29 cellular contexts compared by ENCODE assay signal in the genomic region with DNA sequence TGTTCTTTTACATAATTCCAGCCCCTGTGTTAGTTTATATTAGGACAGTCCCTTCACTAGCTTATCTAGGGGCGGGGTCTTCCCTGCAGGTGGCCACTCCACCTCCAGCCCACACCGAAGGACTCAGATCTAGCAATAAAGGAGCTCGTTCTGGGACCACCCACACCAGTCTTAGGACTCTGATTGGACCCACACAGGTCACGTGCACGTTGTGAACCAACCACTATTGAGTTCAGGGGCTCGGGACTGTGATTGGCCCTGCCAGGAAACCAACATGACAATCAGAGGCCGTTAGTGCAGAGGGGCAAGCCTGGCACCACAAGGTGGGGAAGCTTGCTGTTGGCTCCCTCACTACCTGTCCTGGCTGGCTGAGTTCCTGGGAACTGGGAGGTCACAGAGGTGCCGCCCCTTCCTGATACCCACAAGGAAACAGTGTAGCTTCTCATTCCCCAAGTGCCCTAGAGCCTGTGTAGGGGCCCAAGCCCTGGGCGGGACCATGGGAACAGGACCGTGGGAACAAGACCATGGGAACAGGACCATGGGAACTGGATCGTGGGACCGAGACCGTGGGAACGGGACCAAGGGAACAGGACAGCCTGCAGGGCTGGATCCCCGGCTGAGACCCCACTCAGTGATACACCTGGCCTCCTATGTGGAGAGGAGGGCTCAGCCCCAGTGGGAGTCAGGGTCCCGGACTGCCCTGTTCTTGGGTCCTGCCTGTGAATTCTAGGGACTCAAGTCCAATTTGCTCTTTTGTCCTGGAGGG.
DNase-seq lines count a peak whose midpoint lies in the region; ATAC-seq, FAIRE-seq and TF ChIP-seq lines count a peak whose summit lies in the region.
"Had no signal": no experiment of that assay in that cellular context is flagged by ENCODE, and none has a peak within 500 bp of the region (broad histone marks: within the 10 kb centered on the region; RNA-seq: fewer than 3 reads in every experiment).

No MANE protein-coding gene starts in this region.

- no peak overlapping the region; the same call in 1 of the 2 replicates for H3K4me2 ChIP-seq in K562 (ENCODE audit: insufficient read depth, low read length)
- H3K4me2 ChIP-seq: KMS-11, SK-N-SH had no signal

- 72 to 78% methylated on average over 16 of the region's 16 CpGs for WGBS in heart right ventricle, 2 donors
- 34% methylated on average over 13 of the region's 16 CpGs for WGBS in K562 (ENCODE audit: insufficient coverage, low coverage, missing lambda C conversion rate)

- H3K9ac ChIP-seq in K562 (ENCODE audit: insufficient read depth in 1 of 2, low read depth in 2 of 2, low read length in 2 of 2): no peak overlapping the region; a peak in 1 of 4 replicates
- H3K9ac ChIP-seq: KMS-11, SK-N-SH had no signal

- BruUV-seq in K562 (replicated peaks; lab: Mats Ljungman, UMichigan): no TSS peak

- H3K9me3 ChIP-seq in heart right ventricle (peaks cover 0 to 4% (median 0%) of the 10 kb centered on the region in 11 donors), K562 (replicated peaks; ENCODE audit: control insufficient read depth, insufficient read depth, low read depth, low read length) (no peaks in the 10 kb centered on the region)
- H3K9me3 ChIP-seq: BE2C, Peyer's patch, SK-N-SH had no signal

- CTCF ChIA-PET in K562 (lab: Yijun Ruan, JAX; ENCODE audit: low intra/inter-chr PET ratio): no interaction called here

- no peaks in the 10 kb centered on the region for H3K79me2 ChIP-seq in K562 (ENCODE audit: control insufficient read depth, insufficient read depth, low read length)

- H3K4me3 ChIP-seq in heart right ventricle (no peak overlapping the region), K562 (no peak overlapping the region)
- H3K4me3 ChIP-seq: Peyer's patch had no signal

- H3K27ac ChIP-seq in heart right ventricle: no peak overlapping the region
- no peak overlapping the region for H3K27ac ChIP-seq in K562 (ENCODE audit: extremely low read depth, low read depth, low read length)
- H3K27ac ChIP-seq: 22Rv1, KMS-11, Peyer's patch had no signal

- H3K4me1 ChIP-seq in heart right ventricle (no peaks in the 10 kb centered on the region), K562 (replicated peaks in 1 of 2; ENCODE audit: control insufficient read depth in 2 of 2, insufficient read depth in 2 of 2, low read length in 2 of 2) (peaks cover 0 to 7% of the 10 kb centered on the region in 2 experiments; a peak in 2 of 5 replicates)
- H3K4me1 ChIP-seq: BE2C, Peyer's patch had no signal

- in situ Hi-C loops in K562 (cut with MboI): no loop called here

- no peak for TF ChIP-seq POLR2A in K562 (conservative IDR thresholded peaks at IDR 0.05)

- no peak for TF ChIP-seq EP300 in K562 (IDR thresholded peaks at IDR 0.05; ENCODE audit: low read length)

- TF ChIP-seq RAD21 in K562 (CRISPR knock-in tag; conservative IDR thresholded peaks at IDR 0.05 in 1 of 2, IDR thresholded peaks at IDR 0.05 in 1 of 2): no peak

- DNase-seq in heart right ventricle: no peak
- no peak for DNase-seq in left cardiac atrium
- DNase-seq in NAMALWA (ENCODE audit: low spot score): peak; percentile 40
- peak; percentile 30 to 67 (median 50) for DNase-seq in K562 (ENCODE audit: extremely low read depth in 1 of 4, low spot score in 3 of 4)
- DNase-seq: ACHN, BE2C, DMS 273 treated with DMSO at 0.1 percent for 48 hours, DMS79, EL, GDM1, NCI-H1092, NCI-H1417 treated with DMSO at 0.1 percent for 48 hours, NCI-H1694 treated with DMSO at 0.1 percent for 48 hours, NCI-H2081, NCI-H2171, NCI-H226, NCI-H510A, NCI-H69, OCI-M1, SHP77 treated with DMSO at 0.1 percent for 48 hours, SK-N-SH had no signal

- no peak for TF ChIP-seq CTCF in heart right ventricle (IDR thresholded peaks at IDR 0.05)
- TF ChIP-seq CTCF in K562 (IDR thresholded peaks at IDR 0.05 in 2 of 3, conservative IDR thresholded peaks at IDR 0.05 in 1 of 3; ENCODE audit: insufficient read depth in 2 of 3, low read depth in 1 of 3, low read length in 3 of 3): no peak

- H3K36me3 ChIP-seq in heart right ventricle (no peaks in the 10 kb centered on the region), K562 (ENCODE audit: control insufficient read depth, insufficient read depth, low read length) (no peaks in the 10 kb centered on the region)
- H3K36me3 ChIP-seq: BE2C, Peyer's patch had no signal

- H3K9me1 ChIP-seq in K562 (ENCODE audit: control insufficient read depth, insufficient read depth, low read length): no peaks in the 10 kb centered on the region

- intact Hi-C loops in heart right ventricle (cut with DNase I): no loop called here
- intact Hi-C loops in left cardiac atrium (cut with DNase I): no loop called here
- intact Hi-C loops in K562 (cut with micrococcal nuclease): no loop called here

- POLR2A ChIA-PET in K562 (lab: Yijun Ruan, JAX): interaction anchor here (0.6 kb wide), 1 partner anchor 373 kb away, joined by 3 read pairs; no protein-coding TSS in a partner anchor

- no peaks in the 10 kb centered on the region for H4K20me1 ChIP-seq in K562 (replicated peaks; ENCODE audit: control insufficient read depth, insufficient read depth, low read length)

- peak in 6 of 8 donors; percentile 26 to 62 (median 44) for ATAC-seq in heart right ventricle
- ATAC-seq in left cardiac atrium: no peak
- ATAC-seq in K562: peak; percentile 83
- no peak for ATAC-seq in GM21390 (IDR thresholded peaks at IDR 0.05; ENCODE audit: unreplicated experiment)
- no peak for ATAC-seq in esophagus mucosa
- ATAC-seq in HG03135 (IDR thresholded peaks at IDR 0.05; ENCODE audit: unreplicated experiment): no peak

- peak overlapping the region; percentile 53 for H2AFZ ChIP-seq in K562 (ENCODE audit: low read depth, low read length)

- H3K27me3 ChIP-seq in heart right ventricle (peaks cover 0 to 9% (median 0%) of the 10 kb centered on the region in 7 donors), K562 (ENCODE audit: control insufficient read depth in 2 of 2, insufficient read depth in 2 of 2, low read length in 2 of 2) (peaks cover 0 to 9% of the 10 kb centered on the region in 2 experiments; a peak in 2 of 5 replicates)
- H3K27me3 ChIP-seq: BE2C, Peyer's patch had no signal

- FAIRE-seq in K562 (lab: Jason Lieb, UNC): no peak
- FAIRE-seq: GM12892, GM19239 had no signal

TF ChIP-seq in K562, 482 proteins besides CTCF, POLR2A, EP300 and RAD21:
- no peak for TF ChIP-seq FOXK1 (CRISPR knock-in tag; IDR thresholded peaks at IDR 0.05; ENCODE audit: borderline replicate concordance)
- peak; percentile 75 for TF ChIP-seq RAD51 (IDR thresholded peaks at IDR 0.05; ENCODE audit: borderline replicate concordance, low read depth)
- TF ChIP-seq TOE1 (IDR thresholded peaks at IDR 0.05; ENCODE audit: borderline replicate concordance): peak; percentile 34; the same call in 1 of the 2 replicates
- TF ChIP-seq TOE1 (CRISPR knock-in tag; IDR thresholded peaks at IDR 0.05; ENCODE audit: borderline replicate concordance, low read depth): no peak
- TF ChIP-seq USF1 (CRISPR knock-in tag; IDR thresholded peaks at IDR 0.05): peak; percentile 89
- TF ChIP-seq NFYB (IDR thresholded peaks at IDR 0.05; ENCODE audit: extremely low read depth, insufficient read length): peak; percentile 54
- TF ChIP-seq NCOA4 (IDR thresholded peaks at IDR 0.05; ENCODE audit: partially characterized antibody): no peak
- no peak for TF ChIP-seq ZNF668 (CRISPR knock-in tag; IDR thresholded peaks at IDR 0.05)
- TF ChIP-seq, protein P1, sequence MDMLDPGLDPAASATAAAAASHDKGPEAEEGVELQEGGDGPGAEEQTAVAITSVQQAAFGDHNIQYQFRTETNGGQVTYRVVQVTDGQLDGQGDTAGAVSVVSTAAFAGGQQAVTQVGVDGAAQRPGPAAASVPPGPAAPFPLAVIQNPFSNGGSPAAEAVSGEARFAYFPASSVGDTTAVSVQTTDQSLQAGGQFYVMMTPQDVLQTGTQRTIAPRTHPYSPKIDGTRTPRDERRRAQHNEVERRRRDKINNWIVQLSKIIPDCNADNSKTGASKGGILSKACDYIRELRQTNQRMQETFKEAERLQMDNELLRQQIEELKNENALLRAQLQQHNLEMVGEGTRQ (CRISPR knock-in tag; IDR thresholded peaks at IDR 0.05): peak; percentile 86
TF ChIP-seq in K562: peak in this region for 5.

Comparison
In these comparisons a context has a peak if more than half of its experiments do, and no peak if none do; other contexts are left out.
1. ATAC-seq: peak in heart right ventricle (6 of 8) and K562 (single experiment); none in left cardiac atrium (0 of 2), GM21390 (single experiment), esophagus mucosa (single experiment) and HG03135 (single experiment).
2. DNase-seq: peak in NAMALWA (single experiment) and K562 (4 of 4); none in heart right ventricle (0 of 2) and left cardiac atrium (single experiment).